Comparison of ENCODE assay signal across 8 cellular contexts in the genomic region with DNA sequence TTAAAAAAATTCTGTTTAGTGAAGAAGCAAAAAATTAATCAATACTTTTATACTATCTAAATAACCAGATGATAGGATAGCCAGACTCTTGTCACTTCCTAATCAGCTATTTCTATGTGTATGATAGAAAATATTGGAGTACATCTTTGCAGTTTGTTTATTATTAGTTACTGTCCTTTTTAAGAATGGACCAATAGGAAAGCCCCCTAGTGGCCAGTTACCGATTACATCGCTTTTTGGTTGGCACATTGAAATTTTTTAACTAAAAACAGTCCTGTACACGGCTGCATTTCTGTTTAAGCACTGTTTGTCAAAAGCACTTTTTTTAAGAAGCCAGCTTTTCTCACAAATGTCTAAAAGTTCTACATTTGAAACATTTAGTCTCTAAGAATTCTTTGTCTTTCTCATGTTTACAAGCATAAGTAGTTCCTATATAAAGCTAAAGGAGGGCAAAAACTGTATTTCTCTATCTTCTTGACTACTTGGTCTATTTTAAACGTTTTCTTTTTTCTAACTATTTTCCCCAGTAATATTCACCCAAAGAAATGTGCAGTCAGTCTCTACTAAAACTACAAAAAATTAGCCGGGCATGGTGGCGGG.
DNase-seq lines count a peak whose midpoint lies in the region; ATAC-seq, FAIRE-seq and TF ChIP-seq lines count a peak whose summit lies in the region.

No MANE protein-coding gene starts in this region.

- H3K9ac ChIP-seq in GM12878 (ENCODE audit: control insufficient read depth, insufficient read depth, low read length), result no peak overlapping the region

- 0 out of 3 replicates have a peak, but pooled peaks have one; percentile 22 for ATAC-seq in GM12878
- ATAC-seq in left lung, result peak; percentile 36
- ATAC-seq in aorta (ENCODE audit: low FRiP score), result no peak
- ATAC-seq in HG03457 (IDR thresholded peaks at IDR 0.05; ENCODE audit: unreplicated experiment), result no peak

- no peak for TF ChIP-seq POLR2A in GM12878 (IDR thresholded peaks at IDR 0.05; ENCODE audit: low read depth, low read length)

- TF ChIP-seq RAD21 in GM12878 (IDR thresholded peaks at IDR 0.05; ENCODE audit: insufficient read depth, low read depth, low read length), result peak; percentile 45

- no TSS peak for BruUV-seq in GM12878 (replicated peaks; lab: Mats Ljungman, UMichigan)

- no peaks in the 10 kb centered on the region for H4K20me1 ChIP-seq in GM12878 (ENCODE audit: control insufficient read depth, insufficient read depth)

- H3K27ac ChIP-seq in GM12878 (ENCODE audit: control insufficient read depth, insufficient read depth) (no peak overlapping the region), left lung (no peak overlapping the region), aorta (ENCODE audit: low read depth in 1 of 2, low read length in 2 of 2) (no peak overlapping the region)

- POLR2A ChIA-PET in GM12878 (lab: Charles Lee), result no interaction called here

- intact Hi-C loops in GM12878 (cut with micrococcal nuclease; ENCODE audit: unreplicated experiment), result loop anchor here (1.0 kb wide), 1 partner anchor 328 kb away; no protein-coding TSS in a partner anchor
- intact Hi-C loops in left lung (cut with DNase I), result loop anchor here in 1 of 2 donors (10.0 kb wide), 1 partner anchor 226 kb away; no protein-coding TSS in a partner anchor
- intact Hi-C loops in aorta (cut with DNase I), result loop anchor here in 1 of 2 donors (5.0 to 10.0 kb wide), 2 partner anchors 329 to 756 kb away; no protein-coding TSS in a partner anchor

- no peak for TF ChIP-seq EP300 in GM12878 (IDR thresholded peaks at IDR 0.05; ENCODE audit: borderline replicate concordance in 1 of 2, control insufficient read depth in 1 of 2, low read depth in 2 of 2, low read length in 2 of 2)

- no peak overlapping the region for H3K4me2 ChIP-seq in GM12878 (ENCODE audit: control insufficient read depth, insufficient read depth)

- RAD21 ChIA-PET in GM12878 (lab: Charles Lee; ENCODE audit: unreplicated experiment), result interaction anchor here (1.0 to 2.0 kb wide), 2 partner anchors 328 to 1242 kb away, joined by 6 read pairs; no protein-coding TSS in a partner anchor

- H3K4me3 ChIP-seq in GM12878, result no peak overlapping the region
- no peak overlapping the region for H3K4me3 ChIP-seq in left lung
- no peak overlapping the region for H3K4me3 ChIP-seq in aorta (ENCODE audit: low read length in 2 of 2)

- H3K36me3 ChIP-seq in GM12878 (ENCODE audit: control insufficient read depth in 2 of 2, insufficient read depth in 2 of 2, low read length in 1 of 2) (no peaks in the 10 kb centered on the region), left lung (no peaks in the 10 kb centered on the region), aorta (ENCODE audit: control insufficient read depth in 1 of 2, insufficient read depth in 2 of 2, low read length in 1 of 2) (no peaks in the 10 kb centered on the region)

- no peaks in the 10 kb centered on the region for H3K79me2 ChIP-seq in GM12878 (ENCODE audit: control insufficient read depth, insufficient read depth, low read length)

- peak; percentile 70 for FAIRE-seq in GM12878 (lab: Jason Lieb, UNC)

- no peaks in the 10 kb centered on the region for H3K9me3 ChIP-seq in GM12878 (replicated peaks; ENCODE audit: control insufficient read depth, insufficient read depth, low read length)
- H3K9me3 ChIP-seq in left lung, result no peaks in the 10 kb centered on the region
- no peaks in the 10 kb centered on the region for H3K9me3 ChIP-seq in aorta (ENCODE audit: control insufficient read depth, low read length)

- 35% methylated on average over 6 of the region's 6 CpGs for WGBS in GM12878 (ENCODE audit: insufficient coverage, insufficient replicate concordance, low lambda C conversion rate, missing lambda C conversion rate)
- 34% methylated on average over 6 of the region's 6 CpGs for WGBS in aorta, 2 donors

- TF ChIP-seq CTCF in GM12878 (IDR thresholded peaks at IDR 0.05 in 2 of 3, conservative IDR thresholded peaks at IDR 0.05 in 1 of 3; ENCODE audit: control insufficient read depth in 2 of 3, extremely low read depth in 1 of 3, insufficient read depth in 1 of 3, low read depth in 3 of 3, low read length in 3 of 3) (peak; percentile 54 to 70 (median 59); a peak in 5 of 6 replicates), left lung (IDR thresholded peaks at IDR 0.05) (peak; percentile 57 to 69)

- CTCF ChIA-PET in GM12878 (lab: Yijun Ruan, JAX), result interaction anchor here (0.6 to 1.5 kb wide), 9 partner anchors 9 to 757 kb away, joined by 3 to 10 read pairs (median 3); no protein-coding TSS in a partner anchor

- no peaks in the 10 kb centered on the region for H3K4me1 ChIP-seq in GM12878 (ENCODE audit: control insufficient read depth, insufficient read depth, low read length)
- no peaks in the 10 kb centered on the region for H3K4me1 ChIP-seq in left lung
- no peaks in the 10 kb centered on the region for H3K4me1 ChIP-seq in aorta (ENCODE audit: control insufficient read depth in 1 of 2, insufficient read depth in 2 of 2, low read length in 2 of 2)

- peak; percentile 36 for DNase-seq in SIG-M5 treated with dmso at 0.1 percent for 504 hours (lab: John Stamatoyannopoulos, UW; ENCODE audit: unreplicated experiment)
- no peak for DNase-seq in SIG-M5 (lab: John Stamatoyannopoulos, UW)
- DNase-seq in MV-4-11 (lab: John Stamatoyannopoulos, UW), result peak; percentile 22
- DNase-seq in GM12878 (ENCODE audit: low read depth, low spot score), result no peak
- DNase-seq in left lung, result no peak
- no peak for DNase-seq in effector CD8-positive, alpha-beta T cell (lab: John Stamatoyannopoulos, UW)
- no peak for DNase-seq in aorta

- no peak overlapping the region for H2AFZ ChIP-seq in GM12878 (ENCODE audit: control insufficient read depth, low read depth, low read length)

- H3K27me3 ChIP-seq in GM12878 (replicated peaks in 1 of 2; ENCODE audit: control insufficient read depth in 2 of 2, insufficient read depth in 2 of 2, low read length in 1 of 2) (no peaks in the 10 kb centered on the region), left lung (no peaks in the 10 kb centered on the region), aorta (ENCODE audit: control insufficient read depth in 1 of 2, insufficient read depth in 2 of 2, low read length in 1 of 2) (no peaks in the 10 kb centered on the region)

- in situ Hi-C loops in GM12878 (cut with MboI), result no loop called here

- SMC1A ChIA-PET in GM12878 (lab: Charles Lee; ENCODE audit: uncharacterized antibody, unreplicated experiment), result interaction anchor here (1.1 to 1.3 kb wide), 2 partner anchors 10 to 1242 kb away, joined by 3 to 5 read pairs; no protein-coding TSS in a partner anchor

TF ChIP-seq in GM12878, 131 proteins besides CTCF, POLR2A, EP300 and RAD21:
- TF ChIP-seq, protein P1, sequence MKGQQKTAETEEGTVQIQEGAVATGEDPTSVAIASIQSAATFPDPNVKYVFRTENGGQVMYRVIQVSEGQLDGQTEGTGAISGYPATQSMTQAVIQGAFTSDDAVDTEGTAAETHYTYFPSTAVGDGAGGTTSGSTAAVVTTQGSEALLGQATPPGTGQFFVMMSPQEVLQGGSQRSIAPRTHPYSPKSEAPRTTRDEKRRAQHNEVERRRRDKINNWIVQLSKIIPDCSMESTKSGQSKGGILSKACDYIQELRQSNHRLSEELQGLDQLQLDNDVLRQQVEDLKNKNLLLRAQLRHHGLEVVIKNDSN (IDR thresholded peaks at IDR 0.05; ENCODE audit: borderline replicate concordance, extremely low read length, insufficient read depth, low read depth, low read length), result no peak
- TF ChIP-seq SMC3 (IDR thresholded peaks at IDR 0.05; ENCODE audit: borderline replicate concordance, low read length) (peak; percentile 75; the same call in 1 of the 2 replicates), PRDM15 (CRISPR knock-in tag; IDR thresholded peaks at IDR 0.05) (no peak), ESRRA (IDR thresholded peaks at IDR 0.05; ENCODE audit: low read length) (no peak), IKZF2 (IDR thresholded peaks at IDR 0.05) (no peak)

Comparison
In these comparisons a context has a peak if more than half of its experiments do, and no peak if none do; other contexts are left out.
1. DNase-seq: peak in SIG-M5 treated with dmso at 0.1 percent for 504 hours (single experiment) and MV-4-11 (single experiment); none in SIG-M5 (single experiment), GM12878 (single experiment), left lung (0 of 2), effector CD8-positive, alpha-beta T cell (single experiment) and aorta (0 of 2).
2. ATAC-seq: peak in GM12878 (single experiment) and left lung (single experiment); none in aorta (single experiment) and HG03457 (single experiment).